Comparison of ENCODE assay signal across 8 cellular contexts in the genomic region with DNA sequence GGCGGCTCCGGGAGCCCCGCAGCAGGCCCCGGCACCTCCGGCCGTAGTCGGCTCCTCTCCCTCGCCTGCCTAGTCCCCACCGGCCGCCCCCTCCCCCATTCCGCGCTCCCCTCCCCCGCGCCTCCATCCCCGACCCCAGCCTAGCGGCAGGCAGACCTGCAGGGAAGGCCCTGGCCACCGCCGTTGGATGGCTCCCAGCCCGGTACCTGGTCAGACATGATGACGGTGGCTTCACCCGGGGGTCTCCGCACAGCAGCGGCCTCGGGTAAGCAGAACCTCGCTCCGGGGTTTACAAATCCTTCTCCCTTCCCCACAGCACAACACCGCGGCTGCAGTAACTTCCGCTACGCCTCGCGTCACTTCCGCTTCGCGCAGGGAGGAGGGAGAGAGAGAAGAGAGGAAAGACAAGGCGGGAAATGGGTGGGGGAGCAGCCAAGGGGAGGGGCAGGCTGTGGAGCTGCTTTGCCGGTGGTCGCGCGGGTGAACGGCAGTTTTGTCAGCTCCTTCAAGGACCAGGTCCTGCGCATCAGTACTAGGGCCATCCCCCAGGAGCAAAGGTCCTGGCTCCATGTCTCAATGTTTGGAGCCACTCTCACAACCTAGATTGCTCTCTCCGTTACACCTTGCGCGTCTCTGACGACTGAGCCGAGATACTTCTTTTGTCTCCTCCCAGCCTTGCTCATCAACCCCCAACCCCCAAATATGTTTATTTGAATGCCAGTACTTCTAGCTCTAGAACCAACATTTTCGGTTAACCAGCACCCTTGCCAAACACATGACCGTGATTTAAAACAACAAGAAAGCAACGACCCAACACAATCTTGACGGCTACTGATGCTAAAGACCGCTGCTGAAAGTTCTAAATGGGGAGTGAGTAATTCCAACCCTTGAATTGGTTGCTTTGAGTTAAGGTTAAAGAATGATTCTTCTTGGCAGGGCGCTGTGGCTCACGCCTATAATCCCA. TPM values are rescaled to one million over a fixed set of nuclear protein-coding genes. Genes with fewer than 3 reads are reported as not detected.
A peak's percentile ranks its signal among the peaks of the same experiment; 100 is the strongest.
DNase-seq lines count a peak whose midpoint lies in the region; ATAC-seq and TF ChIP-seq lines count a peak whose summit lies in the region.

A gene (minus strand): TSS at position 364 of the 964 bp plus-strand sequence. CDS start 146 bp downstream, at position 218.

- H3K27me3 ChIP-seq in BJ (ENCODE audit: control insufficient read depth, insufficient read depth, low read length) (no peaks in the 10 kb centered on the region), colonic mucosa (no peaks in the 10 kb centered on the region)

- TF ChIP-seq CTCF in BJ (IDR thresholded peaks at IDR 0.05; ENCODE audit: insufficient read depth, low read depth, low read length) (no peak), colonic mucosa (IDR thresholded peaks at IDR 0.05) (no peak)

- peak within 1 kb of the TSS; percentile 65 for H3K4me3 ChIP-seq in BJ (ENCODE audit: low read depth, low read length)
- H3K4me3 ChIP-seq in colonic mucosa = peak within 1 kb of the TSS; percentile 99

- peak within 1 kb of the TSS; percentile 94 for H3K4me3 Mint-ChIP-seq in activated CD4-positive, alpha-beta T cell treated with anti-CD3 and anti-CD28 coated beads, Interleukin-2, amount 10 ng/mL, durations not matched to agents 24 days and 14 days

- peak; percentile 91 for ATAC-seq in GM19324 (IDR thresholded peaks at IDR 0.05; ENCODE audit: low FRiP score, unreplicated experiment)
- ATAC-seq in HG03460 (IDR thresholded peaks at IDR 0.05; ENCODE audit: unreplicated experiment) = peak; percentile 97

- DNase-seq in BJ (ENCODE audit: low read depth) = peak; percentile 40
- DNase-seq in NCI-H526 (lab: John Stamatoyannopoulos, UW) = peak; percentile 93 to 94
- peak; percentile 98 for DNase-seq in activated CD4-positive, alpha-beta T cell treated with anti-CD3 and anti-CD28 coated beads, Interleukin-2, amount 10 ng/mL, durations not matched to agents 24 days and 14 days
- DNase-seq in colonic mucosa = peak; percentile 95
- peak; percentile 87 for DNase-seq in kidney tubule cell (ENCODE audit: low spot score)
- peak; percentile 72 to 87 (median 85) for DNase-seq in stimulated activated CD4-positive, alpha-beta T cell treated with anti-CD3 and anti-CD28 coated beads, Interleukin-1b, Interleukin-23, amount 100 ng/mL, for 24 hours (ENCODE audit: low read depth in 4 of 4, low spot score in 1 of 4)

- H3K9me3 Mint-ChIP-seq in activated CD4-positive, alpha-beta T cell treated with anti-CD3 and anti-CD28 coated beads, Interleukin-2, amount 10 ng/mL, durations not matched to agents 24 days and 14 days = no peaks in the 10 kb centered on the region

- no peaks in the 10 kb centered on the region for H3K36me3 Mint-ChIP-seq in activated CD4-positive, alpha-beta T cell treated with anti-CD3 and anti-CD28 coated beads, Interleukin-2, amount 10 ng/mL, durations not matched to agents 24 days and 14 days (ENCODE audit: low read depth)

- H3K4me1 ChIP-seq in colonic mucosa = no peaks in the 10 kb centered on the region

- no peaks in the 10 kb centered on the region; the same call in 1 of the 2 replicates for H3K36me3 ChIP-seq in BJ (ENCODE audit: control insufficient read depth, insufficient read depth, low read length)
- H3K36me3 ChIP-seq in colonic mucosa = no peaks in the 10 kb centered on the region

- peaks cover 16% of the 10 kb centered on the region for H3K4me1 Mint-ChIP-seq in activated CD4-positive, alpha-beta T cell treated with anti-CD3 and anti-CD28 coated beads, Interleukin-2, amount 10 ng/mL, durations not matched to agents 24 days and 14 days

- peak within 1 kb of the TSS; percentile 79 for H3K27ac ChIP-seq in colonic mucosa

- H3K9ac ChIP-seq in colonic mucosa (ENCODE audit: low read depth in 2 of 2, low read length in 2 of 2) = peak within 1 kb of the TSS; percentile 83 to 92

- CTCF ChIA-PET in BJ (lab: Yijun Ruan, JAX) = interaction anchor here (1.4 kb wide), 1 partner anchor 9 kb away, joined by 3 read pairs; no protein-coding TSS in a partner anchor

- no peaks in the 10 kb centered on the region for H3K27me3 Mint-ChIP-seq in activated CD4-positive, alpha-beta T cell treated with anti-CD3 and anti-CD28 coated beads, Interleukin-2, amount 10 ng/mL, durations not matched to agents 24 days and 14 days

- peak within 1 kb of the TSS; percentile 92 for H3K27ac Mint-ChIP-seq in activated CD4-positive, alpha-beta T cell treated with anti-CD3 and anti-CD28 coated beads, Interleukin-2, amount 10 ng/mL, durations not matched to agents 24 days and 14 days

- POLR2A ChIA-PET in BJ (lab: Charles Lee) = no interaction called here

- H3K9me3 ChIP-seq in colonic mucosa = no peaks in the 10 kb centered on the region

- intact Hi-C loops in activated CD4-positive, alpha-beta T cell treated with anti-CD3 and anti-CD28 coated beads, Interleukin-2, amount 10 ng/mL, durations not matched to agents 24 days and 14 days (cut with micrococcal nuclease) = loop anchor here (1.0 to 5.0 kb wide), 3 partner anchors 27 to 787 kb away; a partner anchor contains a TSS
- intact Hi-C loops in colonic mucosa (cut with DNase I) = no loop called here

RNA-seq across cellular contexts. Expression of the gene that starts here (rescaled TPM):
- 48.0 and 103 TPM in 2 replicates for polyA plus RNA-seq in BJ (2011; rRNA removed)
- 38.4 and 41.0 TPM in 2 replicates for polyA minus RNA-seq in BJ (2011; rRNA and poly(A)+ RNA removed)
- total RNA-seq in activated CD4-positive, alpha-beta T cell treated with anti-CD3 and anti-CD28 coated beads, Interleukin-2, amount 10 ng/mL, durations not matched to agents 24 days and 14 days = 121 and 127 TPM in 2 replicates
- 10 to 100 TPM; 88.0 to 99.9 TPM for total RNA-seq in colonic mucosa

Comparison
In these comparisons a context has a peak if more than half of its experiments do, and no peak if none do; other contexts are left out.
1. Peak in every context shown above with its lines: DNase-seq, ATAC-seq, H3K4me3 ChIP-seq and H3K27ac ChIP-seq.
2. DNase-seq: peak in every context shown above with its lines; median percentile 98 in activated CD4-positive, alpha-beta T cell treated with anti-CD3 and anti-CD28 coated beads, Interleukin-2, amount 10 ng/mL, durations not matched to agents 24 days and 14 days; 95 in colonic mucosa; 94 in NCI-H526; 87 in kidney tubule cell; 85 in stimulated activated CD4-positive, alpha-beta T cell treated with anti-CD3 and anti-CD28 coated beads, Interleukin-1b, Interleukin-23, amount 100 ng/mL, for 24 hours; 40 in BJ.